In genomic region chr2:73859721-73860586, GRCh38 we compare ENCODE assay signal across 11 cellular contexts. TPM values are rescaled to one million over a fixed set of nuclear protein-coding genes. Genes with fewer than 3 reads are reported as not detected.
DNase-seq lines count a peak whose midpoint lies in the region; ATAC-seq, FAIRE-seq and TF ChIP-seq lines count a peak whose summit lies in the region.
"Had no signal": no experiment of that assay in that cellular context is flagged by ENCODE, and none has a peak within 500 bp of the region (broad histone marks: within the 10 kb centered on the region; RNA-seq: fewer than 3 reads in every experiment).

No MANE protein-coding gene starts in this region.

- H3K79me2 ChIP-seq in PC-3 (ENCODE audit: low read length) = no peaks in the 10 kb centered on the region
- no peaks in the 10 kb centered on the region for H3K79me2 ChIP-seq in GM12878 (ENCODE audit: control insufficient read depth, insufficient read depth, low read length)

- no peak for TF ChIP-seq EP300 in GM12878 (IDR thresholded peaks at IDR 0.05; ENCODE audit: borderline replicate concordance in 1 of 2, control insufficient read depth in 1 of 2, low read depth in 2 of 2, low read length in 2 of 2)

- no peaks in the 10 kb centered on the region for H3K27me3 Mint-ChIP-seq in Calu3 (ENCODE audit: unreplicated experiment)
- H3K27me3 Mint-ChIP-seq: activated naive CD8-positive, alpha-beta T cell treated with anti-CD3 and anti-CD28 coated beads, Interleukin-2, amount 10 ng/mL, durations not matched to agents 7 days and 5 days had no signal

- ATAC-seq in PC-3 (peak; percentile 96), GM12878 (0 out of 3 replicates have a peak, but pooled peaks have one; percentile 24), GM19035 (IDR thresholded peaks at IDR 0.05; ENCODE audit: unreplicated experiment) (no peak), GM19351 (IDR thresholded peaks at IDR 0.05; ENCODE audit: unreplicated experiment) (no peak)
- ATAC-seq: left ventricle myocardium superior had no signal

- SMC1A ChIA-PET in GM12878 (lab: Charles Lee; ENCODE audit: uncharacterized antibody, unreplicated experiment) = no interaction called here

- POLR2A ChIA-PET in PC-3 (lab: Charles Lee; ENCODE audit: unreplicated experiment) = no interaction called here
- POLR2A ChIA-PET in GM12878 (lab: Charles Lee) = no interaction called here

- peaks cover 29% of the 10 kb centered on the region for H3K36me3 ChIP-seq in PC-3 (ENCODE audit: low read depth, low read length)
- peaks cover 7 to 28% of the 10 kb centered on the region in 2 experiments for H3K36me3 ChIP-seq in GM12878 (ENCODE audit: control insufficient read depth in 2 of 2, insufficient read depth in 2 of 2, low read length in 1 of 2)

- CTCF ChIA-PET in Calu3 (lab: Charles Lee) (no interaction called here), PC-3 (lab: Charles Lee) (no interaction called here), GM12878 (lab: Yijun Ruan, JAX) (interaction anchor here (0.5 to 1.1 kb wide), 2 partner anchors 238 to 775 kb away, joined by 3 to 4 read pairs; no protein-coding TSS in a partner anchor)

- H2AFZ ChIP-seq in PC-3 (ENCODE audit: low read length) (no peak overlapping the region), GM12878 (ENCODE audit: control insufficient read depth, low read depth, low read length) (no peak overlapping the region)

- H3K9me3 ChIP-seq in PC-3 (ENCODE audit: low read length) (no peaks in the 10 kb centered on the region), GM12878 (replicated peaks; ENCODE audit: control insufficient read depth, insufficient read depth, low read length) (no peaks in the 10 kb centered on the region)

- FAIRE-seq in GM12878 (lab: Jason Lieb, UNC) = no peak

- no peak overlapping the region for H3K27ac Mint-ChIP-seq in Calu3 (ENCODE audit: unreplicated experiment)
- H3K27ac Mint-ChIP-seq: activated naive CD8-positive, alpha-beta T cell treated with anti-CD3 and anti-CD28 coated beads, Interleukin-2, amount 10 ng/mL, durations not matched to agents 7 days and 5 days had no signal

- no peak for TF ChIP-seq RAD21 in GM12878 (IDR thresholded peaks at IDR 0.05; ENCODE audit: insufficient read depth, low read depth, low read length)

- no peaks in the 10 kb centered on the region for H3K9me3 Mint-ChIP-seq in Calu3 (ENCODE audit: low read depth, unreplicated experiment)
- H3K9me3 Mint-ChIP-seq: activated naive CD8-positive, alpha-beta T cell treated with anti-CD3 and anti-CD28 coated beads, Interleukin-2, amount 10 ng/mL, durations not matched to agents 7 days and 5 days had no signal

- TF ChIP-seq CTCF in Calu3 (IDR thresholded peaks at IDR 0.05; ENCODE audit: unreplicated experiment) (no peak), PC-3 (conservative IDR thresholded peaks at IDR 0.05; ENCODE audit: low read depth, low read length) (no peak), GM12878 (IDR thresholded peaks at IDR 0.05 in 2 of 3, conservative IDR thresholded peaks at IDR 0.05 in 1 of 3; ENCODE audit: control insufficient read depth in 2 of 3, extremely low read depth in 1 of 3, insufficient read depth in 1 of 3, low read depth in 3 of 3, low read length in 3 of 3) (no peak)

- WGBS in GM12878 (ENCODE audit: insufficient coverage, insufficient replicate concordance, low lambda C conversion rate, missing lambda C conversion rate) = 91% methylated on average over 6 of the region's 6 CpGs

- TF ChIP-seq POLR2A in GM12878 (IDR thresholded peaks at IDR 0.05; ENCODE audit: low read depth, low read length) = no peak

- H3K4me1 Mint-ChIP-seq in Calu3 (ENCODE audit: low read depth, unreplicated experiment) = peaks cover 15% of the 10 kb centered on the region

- H3K4me3 Mint-ChIP-seq in Calu3 (ENCODE audit: low read depth, unreplicated experiment) = no peak overlapping the region
- H3K4me3 Mint-ChIP-seq: activated naive CD8-positive, alpha-beta T cell treated with anti-CD3 and anti-CD28 coated beads, Interleukin-2, amount 10 ng/mL, durations not matched to agents 7 days and 5 days had no signal

- H3K4me2 ChIP-seq in PC-3 (ENCODE audit: low read length) (0 out of 2 replicates have a peak overlapping the region, but pooled peaks have one; percentile 6), GM12878 (ENCODE audit: control insufficient read depth, insufficient read depth) (no peak overlapping the region)

- H3K4me3 ChIP-seq in PC-3 (ENCODE audit: low read length) (no peak overlapping the region), GM12878 (no peak overlapping the region)

- peaks cover 39% of the 10 kb centered on the region for H3K36me3 Mint-ChIP-seq in Calu3 (ENCODE audit: insufficient read depth, unreplicated experiment)

- no peaks in the 10 kb centered on the region for H3K27me3 ChIP-seq in PC-3 (ENCODE audit: low read length)
- H3K27me3 ChIP-seq in GM12878 (replicated peaks in 1 of 2; ENCODE audit: control insufficient read depth in 2 of 2, insufficient read depth in 2 of 2, low read length in 1 of 2) = no peaks in the 10 kb centered on the region

- no peaks in the 10 kb centered on the region for H3K9me2 ChIP-seq in PC-3 (replicated peaks; ENCODE audit: low read length)

- H3K4me1 ChIP-seq in PC-3 (ENCODE audit: insufficient read depth, low read length) = peaks cover 20% of the 10 kb centered on the region
- no peaks in the 10 kb centered on the region for H3K4me1 ChIP-seq in GM12878 (ENCODE audit: control insufficient read depth, insufficient read depth, low read length)

- DNase-seq in Calu3 (peak; percentile 5), PC-3 (peak; percentile 90), GM12878 (ENCODE audit: low read depth, low spot score) (no peak), pulmonary artery endothelial cell (ENCODE audit: low read depth, low spot score) (peak; percentile 33), NCI-H2107 treated with DMSO at 0.1 percent for 48 hours (lab: John Stamatoyannopoulos, UW; ENCODE audit: unreplicated experiment) (no peak), NOMO-1 treated with DMSO at 0.1 percent for 48 hours (lab: John Stamatoyannopoulos, UW; ENCODE audit: unreplicated experiment) (no peak)
- DNase-seq: activated naive CD8-positive, alpha-beta T cell treated with anti-CD3 and anti-CD28 coated beads, Interleukin-2, amount 10 ng/mL, durations not matched to agents 7 days and 5 days; GDM1; left ventricle myocardium superior had no signal

- intact Hi-C loops in Calu3 (cut with micrococcal nuclease; ENCODE audit: unreplicated experiment) = no loop called here
- intact Hi-C loops in PC-3 (cut with micrococcal nuclease) = no loop called here
- intact Hi-C loops in GM12878 (cut with micrococcal nuclease; ENCODE audit: unreplicated experiment) = no loop called here

- H4K20me1 ChIP-seq in PC-3 (ENCODE audit: low read length) (no peaks in the 10 kb centered on the region), GM12878 (ENCODE audit: control insufficient read depth, insufficient read depth) (no peaks in the 10 kb centered on the region)

- BruUV-seq in Calu3 (replicated peaks; lab: Mats Ljungman, UMichigan) = no TSS peak
- BruUV-seq in PC-3 (replicated peaks; lab: Mats Ljungman, UMichigan) = no TSS peak
- BruUV-seq in GM12878 (replicated peaks; lab: Mats Ljungman, UMichigan) = no TSS peak

- RAD21 ChIA-PET in GM12878 (lab: Charles Lee; ENCODE audit: unreplicated experiment) = no interaction called here

- no peaks in the 10 kb centered on the region for H3F3A ChIP-seq in PC-3 (ENCODE audit: low read length, unreplicated experiment)

- H3K9ac ChIP-seq in PC-3 (ENCODE audit: low read length) (no peak overlapping the region), GM12878 (ENCODE audit: control insufficient read depth, insufficient read depth, low read length) (no peak overlapping the region)

- H3K27ac ChIP-seq in PC-3 (ENCODE audit: low read length) (peak overlapping the region; percentile 39), GM12878 (ENCODE audit: control insufficient read depth, insufficient read depth) (no peak overlapping the region)

- in situ Hi-C loops in GM12878 (cut with MboI) = no loop called here

RNA-seq across cellular contexts. Expression of gene STAMBP, which starts 31.2 kb away (rescaled TPM):
- 50.3 and 51.9 TPM in 2 replicates for total RNA-seq in Calu3 (2022)
- total RNA-seq in PC-3 (2014; rRNA removed) = 23.8 and 32.2 TPM in 2 replicates
- total RNA-seq in GM12878 (2013; cell fraction: nucleolus; rRNA removed) = 34.9 and 38.9 TPM in 2 replicates
- 38.9 and 49.9 TPM in 2 replicates for total RNA-seq in GM12878 (2014; rRNA removed)
- total RNA-seq in GM12878 (2014; rRNA removed; fragmentation: Illumina TruSeq; extraction: Trizol) = 50.1 and 53.3 TPM in 2 replicates
- total RNA-seq in GM12878 (2021) = 44.0 and 45.0 TPM in 2 replicates
- 22.9 TPM for polyA plus RNA-seq in GM12878 (2011; ENCODE audit: low read depth)
- polyA plus RNA-seq in GM12878 (2011; rRNA removed) = 84.1 and 101 TPM in 2 replicates
- polyA plus RNA-seq in GM12878 (2011; cell fraction: cytosol; rRNA removed) = 68.4 and 74.4 TPM in 2 replicates
- 50.3 and 76.3 TPM in 2 replicates for polyA plus RNA-seq in GM12878 (2011; cell fraction: nucleus; rRNA removed)
- 43.4 and 56.6 TPM in 2 replicates for polyA plus RNA-seq in GM12878 (2012)
- polyA plus RNA-seq in GM12878 (2014; fragmentation: Illumina TruSeq; extraction: Trizol) = 77.8 and 108 TPM in 2 replicates
- polyA plus RNA-seq in GM12878 (2014; fragmentation: Nextera tagmentation; extraction: Ambion mirVana) = 10 to 100 TPM; 67.3 to 72.2 TPM
- polyA plus RNA-seq in GM12878 (2014; rRNA removed) = 43.1 and 51.9 TPM in 2 replicates
- polyA plus RNA-seq in GM12878 (2016; fragmentation: Nextera tagmentation; extraction: Ambion mirVana) = 10 to 100 TPM; 82.2 to 83.2 TPM
- polyA minus RNA-seq in GM12878 (2011; rRNA and poly(A)+ RNA removed) = 57.1 and 66.7 TPM in 2 replicates
- 17.5 and 19.5 TPM in 2 replicates for polyA minus RNA-seq in GM12878 (2011; cell fraction: cytosol; rRNA and poly(A)+ RNA removed)
- polyA minus RNA-seq in GM12878 (2011; cell fraction: nucleus; rRNA and poly(A)+ RNA removed) = 16.3 and 20.9 TPM in 2 replicates
- total RNA-seq in pulmonary artery endothelial cell = 14.0 and 21.3 TPM in 2 replicates

RNA-seq across cellular contexts. Expression of gene ACTG2, which starts 32.9 kb away (rescaled TPM):
- total RNA-seq in Calu3 (2022) (not detected in 2 replicates), PC-3 (2014; rRNA removed) (1.6 and 3.8 TPM in 2 replicates), GM12878 (2014; rRNA removed) (not detected in 2 replicates), GM12878 (2014; rRNA removed; fragmentation: Illumina TruSeq; extraction: Trizol) (not detected in 2 replicates), GM12878 (2021) (0.51 and 0.97 TPM in 2 replicates), pulmonary artery endothelial cell (not detected in 2 replicates)
- not detected in 2 replicates for total RNA-seq in GM12878 (2013; cell fraction: nucleolus; rRNA removed)
- not detected for polyA plus RNA-seq in GM12878 (2011; ENCODE audit: low read depth)
- polyA plus RNA-seq in GM12878 (2011; rRNA removed) (0.12 TPM in 1 of 2 replicates, not detected in the other), GM12878 (2014; fragmentation: Illumina TruSeq; extraction: Trizol) (not detected in 2 replicates), GM12878 (2014; fragmentation: Nextera tagmentation; extraction: Ambion mirVana) (not detected), GM12878 (2014; rRNA removed) (0.06 TPM in 1 of 2 replicates, not detected in the other), GM12878 (2016; fragmentation: Nextera tagmentation; extraction: Ambion mirVana) (not detected)
- 0.06 and 0.15 TPM in 2 replicates for polyA plus RNA-seq in GM12878 (2011; cell fraction: cytosol; rRNA removed)
- not detected in 2 replicates for polyA plus RNA-seq in GM12878 (2011; cell fraction: nucleus; rRNA removed)
- not detected in 2 replicates for polyA plus RNA-seq in GM12878 (2012)
- polyA minus RNA-seq in GM12878 (2011; rRNA and poly(A)+ RNA removed) = not detected in 2 replicates
- not detected in 2 replicates for polyA minus RNA-seq in GM12878 (2011; cell fraction: cytosol; rRNA and poly(A)+ RNA removed)
- not detected in 2 replicates for polyA minus RNA-seq in GM12878 (2011; cell fraction: nucleus; rRNA and poly(A)+ RNA removed)

Comparison
In these comparisons a context has a peak if more than half of its experiments do, and no peak if none do; other contexts are left out.
1. DNase-seq: peak in Calu3 (single experiment), PC-3 (single experiment) and pulmonary artery endothelial cell (single experiment); none in GM12878 (single experiment), NCI-H2107 treated with DMSO at 0.1 percent for 48 hours (single experiment) and NOMO-1 treated with DMSO at 0.1 percent for 48 hours (single experiment).
2. ATAC-seq: peak in PC-3 (single experiment) and GM12878 (single experiment); none in GM19035 (single experiment) and GM19351 (single experiment).